In the genomic region with DNA sequence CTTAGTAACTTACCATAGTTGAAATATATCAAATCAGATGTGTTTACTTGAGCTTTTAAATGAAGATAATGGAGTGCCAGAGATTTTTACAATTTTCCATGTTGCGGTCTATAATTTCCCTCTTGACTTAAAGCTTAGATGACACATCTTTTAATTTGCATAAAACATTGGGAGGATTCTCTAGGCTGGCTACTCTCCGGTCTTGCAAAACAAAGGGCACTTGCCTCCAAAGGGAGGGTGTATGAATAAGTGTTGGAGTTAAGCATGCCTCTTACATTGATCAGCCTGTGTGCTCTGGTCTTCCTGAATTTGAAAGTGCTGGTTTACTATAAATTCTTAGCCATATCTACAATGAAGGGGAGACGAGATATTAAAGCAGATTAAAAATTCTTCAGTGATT, we compare ENCODE assay signal across 16 cellular contexts.
DNase-seq lines count a peak whose midpoint lies in the region; FAIRE-seq and TF ChIP-seq lines count a peak whose summit lies in the region.
"Had no signal": no experiment of that assay in that cellular context is flagged by ENCODE, and none has a peak within 500 bp of the region (broad histone marks: within the 10 kb centered on the region; RNA-seq: fewer than 3 reads in every experiment).

No MANE protein-coding gene starts in this region.

- H3K9me3 Mint-ChIP-seq in astrocyte (ENCODE audit: unreplicated experiment) (peaks cover 12% of the 10 kb centered on the region), osteocyte (ENCODE audit: unreplicated experiment) (no peaks in the 10 kb centered on the region), MCF 10A (ENCODE audit: unreplicated experiment) (no peaks in the 10 kb centered on the region)

- DNase-seq in DMS79 treated with DMSO at 0.1 percent for 48 hours (lab: John Stamatoyannopoulos, UW) (peak; percentile 74), HT1080 (ENCODE audit: low read depth) (peak; percentile 15), astrocyte (ENCODE audit: low read depth) (peak; percentile 36), iPS-NIHi11 (ENCODE audit: low spot score) (peak; percentile 20), osteocyte (ENCODE audit: extremely low spot score, unreplicated experiment) (no peak), MCF 10A (ENCODE audit: unreplicated experiment) (no peak), MV-4-11 (lab: John Stamatoyannopoulos, UW) (no peak)
- DNase-seq: Caco-2; CD4-positive, CD25-positive, alpha-beta regulatory T cell; DMS153; HCEC 1CT; NCI-H1092; NCI-H226; NCI-H748 treated with DMSO at 0.1 percent for 48 hours; PC-9 had no signal

- H3K27me3 Mint-ChIP-seq in astrocyte (ENCODE audit: low read depth, unreplicated experiment) = no peaks in the 10 kb centered on the region
- H3K27me3 Mint-ChIP-seq in osteocyte (ENCODE audit: unreplicated experiment) = no peaks in the 10 kb centered on the region
- no peaks in the 10 kb centered on the region for H3K27me3 Mint-ChIP-seq in MCF 10A (ENCODE audit: insufficient read depth, unreplicated experiment)
- H3K27me3 Mint-ChIP-seq: CD4-positive, CD25-positive, alpha-beta regulatory T cell had no signal

- no peak overlapping the region for H3K4me3 ChIP-seq in astrocyte (ENCODE audit: insufficient read depth, low read depth, low read length)
- H3K4me3 ChIP-seq: PC-9 had no signal

- H2AFZ ChIP-seq in astrocyte (ENCODE audit: low read depth, low read length) = no peak overlapping the region
- H2AFZ ChIP-seq: PC-9 had no signal

- CTCF ChIA-PET in MCF 10A (lab: Yijun Ruan, JAX) = no interaction called here

- H3K36me3 ChIP-seq in astrocyte (ENCODE audit: insufficient read depth, low read length) = no peaks in the 10 kb centered on the region

- peaks cover 4% of the 10 kb centered on the region for H3K36me3 Mint-ChIP-seq in astrocyte (ENCODE audit: low read depth, unreplicated experiment)
- H3K36me3 Mint-ChIP-seq in osteocyte (ENCODE audit: unreplicated experiment) = no peaks in the 10 kb centered on the region
- H3K36me3 Mint-ChIP-seq in MCF 10A (ENCODE audit: insufficient read depth, unreplicated experiment) = no peaks in the 10 kb centered on the region
- H3K36me3 Mint-ChIP-seq: CD4-positive, CD25-positive, alpha-beta regulatory T cell had no signal

- H3K4me1 Mint-ChIP-seq in astrocyte (ENCODE audit: low read depth, unreplicated experiment) (peaks cover 5% of the 10 kb centered on the region), osteocyte (ENCODE audit: unreplicated experiment) (no peaks in the 10 kb centered on the region), MCF 10A (ENCODE audit: insufficient read depth, unreplicated experiment) (no peaks in the 10 kb centered on the region)
- H3K4me1 Mint-ChIP-seq: CD4-positive, CD25-positive, alpha-beta regulatory T cell had no signal

- POLR2A ChIA-PET in MCF 10A (lab: Yijun Ruan, JAX) = interaction anchor here (0.7 to 1.0 kb wide), 2 partner anchors 28 to 202 kb away, joined by 3 read pairs; no protein-coding TSS in a partner anchor

- H3K27ac ChIP-seq in astrocyte (ENCODE audit: low read depth, low read length) = no peak overlapping the region
- H3K27ac ChIP-seq: HL-60, PC-9 had no signal

- intact Hi-C loops in MCF 10A (cut with micrococcal nuclease) = no loop called here

- no peaks in the 10 kb centered on the region for H3K4me1 ChIP-seq in astrocyte (ENCODE audit: insufficient read depth, low read length)
- H3K4me1 ChIP-seq: Caco-2 had no signal

- H4K20me1 ChIP-seq in astrocyte (ENCODE audit: insufficient read depth, low read length) = no peaks in the 10 kb centered on the region

- no peaks in the 10 kb centered on the region for H3K9me3 ChIP-seq in astrocyte (ENCODE audit: insufficient read depth, low read depth, low read length)
- H3K9me3 ChIP-seq: Caco-2 had no signal

- BruUV-seq in MCF 10A (replicated peaks; lab: Mats Ljungman, UMichigan) = no TSS peak

- H3K27me3 ChIP-seq in astrocyte (ENCODE audit: insufficient read depth, low read length) = no peaks in the 10 kb centered on the region

- no peak overlapping the region for H3K9ac ChIP-seq in astrocyte (ENCODE audit: low read length)

- H3K79me2 ChIP-seq in astrocyte (ENCODE audit: insufficient read depth, low read length) = no peaks in the 10 kb centered on the region

- no peak for TF ChIP-seq CTCF in astrocyte (IDR thresholded peaks at IDR 0.05; ENCODE audit: insufficient read depth, low read depth, low read length)
- no peak for TF ChIP-seq CTCF in osteocyte (IDR thresholded peaks at IDR 0.05)
- no peak for TF ChIP-seq CTCF in MCF 10A (IDR thresholded peaks at IDR 0.05; ENCODE audit: unreplicated experiment)

- no peak overlapping the region for H3K27ac Mint-ChIP-seq in astrocyte (ENCODE audit: unreplicated experiment)
- no peak overlapping the region for H3K27ac Mint-ChIP-seq in osteocyte (ENCODE audit: unreplicated experiment)
- H3K27ac Mint-ChIP-seq in MCF 10A (ENCODE audit: low read depth, unreplicated experiment) = no peak overlapping the region
- H3K27ac Mint-ChIP-seq: CD4-positive, CD25-positive, alpha-beta regulatory T cell had no signal

- FAIRE-seq in astrocyte (lab: Jason Lieb, UNC) = no peak

- H3K4me2 ChIP-seq in astrocyte (ENCODE audit: low read length) = no peak overlapping the region
- H3K4me2 ChIP-seq: PC-9 had no signal

- H3K4me3 Mint-ChIP-seq in astrocyte (ENCODE audit: unreplicated experiment) (no peak overlapping the region), osteocyte (ENCODE audit: unreplicated experiment) (no peak overlapping the region), MCF 10A (ENCODE audit: unreplicated experiment) (no peak overlapping the region)

Comparison
In these comparisons a context has a peak if more than half of its experiments do, and no peak if none do; other contexts are left out.
1. DNase-seq: peak in DMS79 treated with DMSO at 0.1 percent for 48 hours (single experiment), HT1080 (single experiment), astrocyte (single experiment) and iPS-NIHi11 (single experiment); none in osteocyte (single experiment), MCF 10A (single experiment) and MV-4-11 (single experiment).